ENCODE assay signal across 14 cellular contexts in the genomic region with DNA sequence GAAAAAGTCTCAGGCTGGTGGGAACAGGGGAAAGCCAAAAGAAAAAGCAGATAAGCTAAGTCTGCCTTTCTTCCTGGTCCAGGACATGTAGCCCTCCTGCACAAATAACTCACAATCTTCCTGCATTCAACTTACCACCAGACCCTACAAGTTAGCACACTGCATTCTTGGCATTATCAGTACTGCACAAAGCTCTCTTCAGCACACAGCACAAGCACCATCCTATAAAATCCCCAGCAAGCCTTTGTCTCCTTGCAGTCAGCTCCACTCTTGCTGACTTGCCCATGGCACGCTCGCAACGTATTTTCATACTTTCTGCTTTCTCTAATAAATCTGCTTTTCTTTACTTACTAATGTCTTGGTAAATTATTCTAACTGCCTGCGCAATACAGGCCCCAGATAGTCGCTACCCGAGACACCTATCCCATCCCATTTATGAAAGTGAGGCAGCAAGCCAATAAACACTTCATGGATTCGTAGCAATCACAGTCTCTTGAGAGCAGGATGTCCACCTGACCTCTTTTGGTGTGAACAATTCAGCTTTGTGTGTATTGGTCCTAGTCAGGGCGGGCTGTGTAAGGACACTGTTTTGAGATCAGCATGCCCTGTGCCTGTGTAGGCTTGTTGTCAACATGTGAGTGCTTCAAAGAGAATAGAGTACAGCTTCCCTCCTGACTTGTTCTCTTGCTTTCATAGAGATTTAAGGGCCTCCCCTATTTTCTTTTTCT. TPM values are rescaled to one million over a fixed set of nuclear protein-coding genes. Genes with fewer than 3 reads are reported as not detected.
DNase-seq lines count a peak whose midpoint lies in the region; ATAC-seq, FAIRE-seq and TF ChIP-seq lines count a peak whose summit lies in the region.
"Had no signal": no experiment of that assay in that cellular context is flagged by ENCODE, and none has a peak within 500 bp of the region (broad histone marks: within the 10 kb centered on the region; RNA-seq: fewer than 3 reads in every experiment).

No MANE protein-coding gene starts in this region.

- H3K9me3 ChIP-seq in keratinocyte (ENCODE audit: control insufficient read depth, low read depth, low read length) (no peaks in the 10 kb centered on the region), suprapubic skin (no peaks in the 10 kb centered on the region)
- H3K9me3 ChIP-seq: uterus had no signal

- 60% methylated on average over 8 of the region's 8 CpGs for WGBS in suprapubic skin

- no peaks in the 10 kb centered on the region for H3K27me3 ChIP-seq in keratinocyte (ENCODE audit: control insufficient read depth, extremely low read depth, insufficient read depth, low read length)
- no peaks in the 10 kb centered on the region for H3K27me3 ChIP-seq in suprapubic skin
- H3K27me3 ChIP-seq: uterus had no signal

- TF ChIP-seq EP300 in suprapubic skin (IDR thresholded peaks at IDR 0.05): no peak

- no peaks in the 10 kb centered on the region for H3K36me3 ChIP-seq in keratinocyte (ENCODE audit: control insufficient read depth in 2 of 2, extremely low read depth in 1 of 2, insufficient read depth in 2 of 2, low read length in 2 of 2)
- no peaks in the 10 kb centered on the region for H3K36me3 ChIP-seq in suprapubic skin
- H3K36me3 ChIP-seq: uterus had no signal

- TF ChIP-seq CTCF in keratinocyte (optimal IDR thresholded peaks at IDR 0.05 in 1 of 3, IDR thresholded peaks at IDR 0.05 in 1 of 3, conservative IDR thresholded peaks at IDR 0.05 in 1 of 3; ENCODE audit: extremely low read depth in 1 of 3, insufficient read depth in 2 of 3, low read length in 3 of 3) (no peak), suprapubic skin (IDR thresholded peaks at IDR 0.05) (no peak)

- peak in 2 of 3 experiments; percentile 10 to 32 for DNase-seq in NCI-H1417 (lab: John Stamatoyannopoulos, UW)
- no peak for DNase-seq in NCI-H1417 treated with DMSO at 0.1 percent for 48 hours (lab: John Stamatoyannopoulos, UW)
- peak; percentile 54 for DNase-seq in epithelial cell of prostate (ENCODE audit: low read depth, low spot score)
- DNase-seq in keratinocyte (ENCODE audit: low read depth, low spot score): peak; percentile 28
- DNase-seq in suprapubic skin (ENCODE audit: low spot score in 2 of 2): no peak
- no peak for DNase-seq in NCI-H524 treated with DMSO at 0.1 percent for 48 hours (lab: John Stamatoyannopoulos, UW)
- DNase-seq in stimulated activated CD8-positive, alpha-beta memory T cell treated with anti-CD3 and anti-CD28 coated beads, Interleukin-4, amount 100 ng/mL, for 48 hours: no peak
- DNase-seq: activated CD8-positive, alpha-beta T cell treated with anti-CD3 and anti-CD28 coated beads, Interleukin-2, amount 10 ng/mL, durations not matched to agents 7 days and 5 days; CD4-positive, alpha-beta T cell; GF-D8; NCI-H2171; uterus had no signal

- peak overlapping the region; percentile 31 for H3K4me2 ChIP-seq in keratinocyte (ENCODE audit: control insufficient read depth, extremely low read depth, insufficient read depth, low read depth, low read length)

- no peaks in the 10 kb centered on the region for H3K79me2 ChIP-seq in keratinocyte (ENCODE audit: control insufficient read depth, insufficient read depth, low read length)

- peaks cover 14% of the 10 kb centered on the region for H3K4me1 ChIP-seq in keratinocyte (ENCODE audit: control insufficient read depth, extremely low read depth, insufficient read depth, low read length)
- H3K4me1 ChIP-seq in suprapubic skin: no peaks in the 10 kb centered on the region
- H3K4me1 ChIP-seq: uterus had no signal

- peak; percentile 88 for FAIRE-seq in keratinocyte (lab: Jason Lieb, UNC)

- no peak for TF ChIP-seq POLR2A in suprapubic skin (IDR thresholded peaks at IDR 0.05)

- dilution Hi-C loops in keratinocyte (cut with MboI; ENCODE audit: extremely low pct_ligation_motif_present, low sequenced_read_pairs): no loop called here

- H3K9me1 ChIP-seq in keratinocyte (ENCODE audit: control insufficient read depth, extremely low read depth, insufficient read depth, low read length): no peaks in the 10 kb centered on the region

- H2AFZ ChIP-seq in keratinocyte (ENCODE audit: control insufficient read depth, low read length): peak overlapping the region; percentile 24

- H3K9ac ChIP-seq in keratinocyte (ENCODE audit: control insufficient read depth, extremely low read depth, insufficient read depth, low read length): no peak overlapping the region

- no peak for ATAC-seq in HG03159 (IDR thresholded peaks at IDR 0.05; ENCODE audit: unreplicated experiment)
- ATAC-seq: activated CD8-positive, alpha-beta T cell treated with anti-CD3 and anti-CD28 coated beads, Interleukin-2, amount 10 ng/mL, durations not matched to agents 7 days and 5 days had no signal

- H3K4me3 ChIP-seq in keratinocyte (ENCODE audit: control insufficient read depth in 2 of 3, extremely low read depth in 1 of 3, insufficient read depth in 2 of 3, low read depth in 1 of 3, low read length in 3 of 3) (no peak overlapping the region), suprapubic skin (no peak overlapping the region)
- H3K4me3 ChIP-seq: uterus had no signal

- H3K27ac ChIP-seq in epithelial cell of prostate (peak overlapping the region; percentile 14), keratinocyte (ENCODE audit: control insufficient read depth, insufficient read depth, low read length) (no peak overlapping the region), suprapubic skin (peak overlapping the region; percentile 8)
- H3K27ac ChIP-seq: uterus, VCaP had no signal

- H4K20me1 ChIP-seq in keratinocyte (ENCODE audit: control insufficient read depth, extremely low read depth, insufficient read depth, low read length): no peaks in the 10 kb centered on the region

RNA-seq across cellular contexts. Expression of gene TMEM117, which starts 49.0 kb away (rescaled TPM):
- 4.9 to 8.5 TPM (median 7.4 TPM) in 3 replicates for polyA plus RNA-seq in keratinocyte
- polyA plus RNA-seq in keratinocyte (2011; ENCODE audit: low read depth): 12.9 TPM
- polyA plus RNA-seq in keratinocyte (2011; cell fraction: cytosol; rRNA removed): 4.9 and 8.9 TPM in 2 replicates
- 11.9 and 15.2 TPM in 2 replicates for polyA plus RNA-seq in keratinocyte (2011; cell fraction: nucleus; rRNA removed)
- polyA plus RNA-seq in keratinocyte (2012; ENCODE audit: low replicate concordance): 5.4 and 13.9 TPM in 2 replicates
- 1.9 to 6.2 TPM (median 5.3 TPM) in 3 replicates for polyA minus RNA-seq in keratinocyte
- polyA minus RNA-seq in keratinocyte (2011; cell fraction: cytosol; rRNA and poly(A)+ RNA removed): 4.2 TPM
- polyA minus RNA-seq in keratinocyte (2011; cell fraction: nucleus; rRNA and poly(A)+ RNA removed): 15.6 and 19.9 TPM in 2 replicates
- 10 to 100 TPM; 13.9 to 34.1 (median 29.1) TPM for total RNA-seq in suprapubic skin

Comparison
In these comparisons a context has a peak if more than half of its experiments do, and no peak if none do; other contexts are left out.
1. DNase-seq: peak in NCI-H1417 (2 of 3), epithelial cell of prostate (single experiment) and keratinocyte (single experiment); none in NCI-H1417 treated with DMSO at 0.1 percent for 48 hours (single experiment), suprapubic skin (0 of 2), NCI-H524 treated with DMSO at 0.1 percent for 48 hours (single experiment) and stimulated activated CD8-positive, alpha-beta memory T cell treated with anti-CD3 and anti-CD28 coated beads, Interleukin-4, amount 100 ng/mL, for 48 hours (single experiment).